Comparison of ENCODE assay signal across 25 cellular contexts in genomic region chr2:136392897-136393296, GRCh38.
DNase-seq lines count a peak whose midpoint lies in the region; ATAC-seq and TF ChIP-seq lines count a peak whose summit lies in the region.
"Had no signal": no experiment of that assay in that cellular context is flagged by ENCODE, and none has a peak within 500 bp of the region (broad histone marks: within the 10 kb centered on the region; RNA-seq: fewer than 3 reads in every experiment).

No MANE protein-coding gene starts in this region.

- H3K27ac Mint-ChIP-seq in IgD-negative memory B cell = peak overlapping the region in 2 of 3 donors; percentile 45 to 58
- peak overlapping the region; percentile 67 for H3K27ac Mint-ChIP-seq in dendritic cell treated with granulocyte-macrophage colony-stimulating factor and Interleukin-4, amounts not matched to agents 40 ng/mL and 50 ng/mL, for 4 days
- H3K27ac Mint-ChIP-seq: CD4-positive, alpha-beta T cell; CD8-positive, alpha-beta memory T cell had no signal

- H3K27ac ChIP-seq in spleen (peak overlapping the region in 6 of 8 donors; percentile 0 to 70 (median 37)), gastroesophageal sphincter (no peak overlapping the region)
- H3K27ac ChIP-seq: 22Rv1; A549; BLaER1 treated with 17β-estradiol and CSF1 and Interleukin-3, amounts not matched to agents 10 nM and 100 nM; GM23248 had no signal

- peaks cover 1% of the 10 kb centered on the region for H3K36me3 Mint-ChIP-seq in IgD-negative memory B cell
- H3K36me3 Mint-ChIP-seq in dendritic cell treated with granulocyte-macrophage colony-stimulating factor and Interleukin-4, amounts not matched to agents 40 ng/mL and 50 ng/mL, for 4 days (ENCODE audit: low read depth) = no peaks in the 10 kb centered on the region
- H3K36me3 Mint-ChIP-seq: CD14-positive monocyte; CD8-positive, alpha-beta memory T cell had no signal

- H3K36me3 ChIP-seq in spleen = no peaks in the 10 kb centered on the region
- no peaks in the 10 kb centered on the region for H3K36me3 ChIP-seq in gastroesophageal sphincter
- H3K36me3 ChIP-seq: BE2C; BLaER1 treated with 17β-estradiol and CSF1 and Interleukin-3, amounts not matched to agents 10 nM and 100 nM had no signal

- DNase-seq in spleen (no peak), 8988T (no peak)
- no peak for DNase-seq in stimulated activated naive CD4-positive, alpha-beta T cell (lab: John Stamatoyannopoulos, UW)
- no peak for DNase-seq in central memory CD4-positive, alpha-beta T cell
- DNase-seq: ACHN; AML-193; BE2C; CD4-positive, alpha-beta T cell; CD8-positive, alpha-beta memory T cell; DMS 273 treated with DMSO at 0.1 percent for 48 hours; DMS79; EL; GDM1; GM23248; H7; HCEC 1CT had no signal

- H3K4me3 ChIP-seq in spleen = no peak overlapping the region
- no peak overlapping the region for H3K4me3 ChIP-seq in gastroesophageal sphincter
- H3K4me3 ChIP-seq: A549; BLaER1 treated with 17β-estradiol and CSF1 and Interleukin-3, amounts not matched to agents 10 nM and 100 nM; GM12878; GM23248 had no signal

- H3K9me3 ChIP-seq in spleen (no peaks in the 10 kb centered on the region), gastroesophageal sphincter (no peaks in the 10 kb centered on the region)
- H3K9me3 ChIP-seq: A549; BE2C; BLaER1 treated with 17β-estradiol and CSF1 and Interleukin-3, amounts not matched to agents 10 nM and 100 nM had no signal

- intact Hi-C loops in dendritic cell treated with granulocyte-macrophage colony-stimulating factor and Interleukin-4, amounts not matched to agents 40 ng/mL and 50 ng/mL, for 4 days (cut with micrococcal nuclease) = loop anchor here (10.0 kb wide), 1 partner anchor 648 kb away; the partner anchor contains the start of gene UBXN4
- intact Hi-C loops in spleen (cut with DNase I; ENCODE audit: low total_unique reads) = no loop called here

- TF ChIP-seq POLR2A in spleen (IDR thresholded peaks at IDR 0.05) (no peak), gastroesophageal sphincter (IDR thresholded peaks at IDR 0.05) (no peak)

- no peak for TF ChIP-seq EP300 in gastroesophageal sphincter (IDR thresholded peaks at IDR 0.05)

- peak; percentile 72 for ATAC-seq in esophagus mucosa
- no peak for ATAC-seq in gastroesophageal sphincter
- ATAC-seq: A549, GM12878 had no signal

- no peak for TF ChIP-seq CTCF in spleen (IDR thresholded peaks at IDR 0.05 in 8 of 11, conservative IDR thresholded peaks at IDR 0.05 in 3 of 11)
- no peak for TF ChIP-seq CTCF in gastroesophageal sphincter (IDR thresholded peaks at IDR 0.05)

- no peaks in the 10 kb centered on the region for H3K27me3 ChIP-seq in spleen (replicated peaks in 1 of 7)
- no peaks in the 10 kb centered on the region for H3K27me3 ChIP-seq in gastroesophageal sphincter
- H3K27me3 ChIP-seq: BE2C; BLaER1 treated with 17β-estradiol and CSF1 and Interleukin-3, amounts not matched to agents 10 nM and 100 nM had no signal

- WGBS in spleen, 5 donors = 72 to 83% (median 78%) methylated on average over 2 of the region's 2 CpGs
- WGBS in gastroesophageal sphincter (ENCODE audit: low coverage in 1 of 2), 2 donors = 46 to 70% methylated on average over 2 of the region's 2 CpGs

- H3K4me1 ChIP-seq in spleen = peaks cover 0 to 48% (median 15%) of the 10 kb centered on the region in 6 donors
- no peaks in the 10 kb centered on the region for H3K4me1 ChIP-seq in gastroesophageal sphincter
- H3K4me1 ChIP-seq: A549, BE2C had no signal

- peaks cover 36 to 51% (median 44%) of the 10 kb centered on the region in 3 donors for H3K4me1 Mint-ChIP-seq in IgD-negative memory B cell
- peaks cover 39% of the 10 kb centered on the region for H3K4me1 Mint-ChIP-seq in dendritic cell treated with granulocyte-macrophage colony-stimulating factor and Interleukin-4, amounts not matched to agents 40 ng/mL and 50 ng/mL, for 4 days (ENCODE audit: low read depth)

- no peaks in the 10 kb centered on the region for H3K9me3 Mint-ChIP-seq in IgD-negative memory B cell
- H3K9me3 Mint-ChIP-seq in dendritic cell treated with granulocyte-macrophage colony-stimulating factor and Interleukin-4, amounts not matched to agents 40 ng/mL and 50 ng/mL, for 4 days = peaks cover 7% of the 10 kb centered on the region
- H3K9me3 Mint-ChIP-seq: CD4-positive, alpha-beta T cell; CD8-positive, alpha-beta memory T cell had no signal

- H3K27me3 Mint-ChIP-seq in IgD-negative memory B cell = no peaks in the 10 kb centered on the region
- H3K27me3 Mint-ChIP-seq in dendritic cell treated with granulocyte-macrophage colony-stimulating factor and Interleukin-4, amounts not matched to agents 40 ng/mL and 50 ng/mL, for 4 days = peaks cover 6% of the 10 kb centered on the region
- H3K27me3 Mint-ChIP-seq: CD4-positive, alpha-beta T cell; CD8-positive, alpha-beta memory T cell had no signal

- no peak overlapping the region for H3K4me3 Mint-ChIP-seq in IgD-negative memory B cell
- H3K4me3 Mint-ChIP-seq in dendritic cell treated with granulocyte-macrophage colony-stimulating factor and Interleukin-4, amounts not matched to agents 40 ng/mL and 50 ng/mL, for 4 days = no peak overlapping the region
- H3K4me3 Mint-ChIP-seq: CD14-positive monocyte; CD4-positive, alpha-beta T cell; CD8-positive, alpha-beta memory T cell had no signal

Comparison
In these comparisons a context has a peak if more than half of its experiments do, and no peak if none do; other contexts are left out.
1. H3K27ac ChIP-seq: peak in spleen (6 of 8); none in gastroesophageal sphincter (0 of 4).